ENCODE assay signal across 1 cellular context in the genomic region with DNA sequence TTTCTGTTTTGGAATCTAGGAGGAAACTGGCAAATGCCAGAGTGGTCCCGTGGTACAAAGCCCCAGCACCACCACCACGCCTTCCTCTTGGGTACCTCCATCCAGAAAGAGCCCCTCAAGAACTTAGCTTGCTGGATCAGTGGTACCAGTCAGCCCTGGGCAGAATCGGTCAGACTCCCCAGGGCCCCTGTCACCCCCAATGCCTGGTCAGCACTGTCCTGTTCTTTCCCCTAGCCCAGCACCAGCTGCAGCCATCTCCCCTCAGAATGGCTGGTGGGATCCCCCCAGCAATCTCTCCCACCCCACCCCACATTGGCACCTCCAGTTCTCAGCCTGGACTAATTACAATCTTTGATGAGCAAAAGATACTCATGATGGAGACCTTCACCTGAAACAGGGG.
TF ChIP-seq lines count a peak whose summit lies in the region.

No MANE protein-coding gene starts in this region.

TF ChIP-seq in H1, 55 proteins besides CTCF, POLR2A, EP300 and RAD21 (continued from another document):
- TF ChIP-seq, protein P1, sequence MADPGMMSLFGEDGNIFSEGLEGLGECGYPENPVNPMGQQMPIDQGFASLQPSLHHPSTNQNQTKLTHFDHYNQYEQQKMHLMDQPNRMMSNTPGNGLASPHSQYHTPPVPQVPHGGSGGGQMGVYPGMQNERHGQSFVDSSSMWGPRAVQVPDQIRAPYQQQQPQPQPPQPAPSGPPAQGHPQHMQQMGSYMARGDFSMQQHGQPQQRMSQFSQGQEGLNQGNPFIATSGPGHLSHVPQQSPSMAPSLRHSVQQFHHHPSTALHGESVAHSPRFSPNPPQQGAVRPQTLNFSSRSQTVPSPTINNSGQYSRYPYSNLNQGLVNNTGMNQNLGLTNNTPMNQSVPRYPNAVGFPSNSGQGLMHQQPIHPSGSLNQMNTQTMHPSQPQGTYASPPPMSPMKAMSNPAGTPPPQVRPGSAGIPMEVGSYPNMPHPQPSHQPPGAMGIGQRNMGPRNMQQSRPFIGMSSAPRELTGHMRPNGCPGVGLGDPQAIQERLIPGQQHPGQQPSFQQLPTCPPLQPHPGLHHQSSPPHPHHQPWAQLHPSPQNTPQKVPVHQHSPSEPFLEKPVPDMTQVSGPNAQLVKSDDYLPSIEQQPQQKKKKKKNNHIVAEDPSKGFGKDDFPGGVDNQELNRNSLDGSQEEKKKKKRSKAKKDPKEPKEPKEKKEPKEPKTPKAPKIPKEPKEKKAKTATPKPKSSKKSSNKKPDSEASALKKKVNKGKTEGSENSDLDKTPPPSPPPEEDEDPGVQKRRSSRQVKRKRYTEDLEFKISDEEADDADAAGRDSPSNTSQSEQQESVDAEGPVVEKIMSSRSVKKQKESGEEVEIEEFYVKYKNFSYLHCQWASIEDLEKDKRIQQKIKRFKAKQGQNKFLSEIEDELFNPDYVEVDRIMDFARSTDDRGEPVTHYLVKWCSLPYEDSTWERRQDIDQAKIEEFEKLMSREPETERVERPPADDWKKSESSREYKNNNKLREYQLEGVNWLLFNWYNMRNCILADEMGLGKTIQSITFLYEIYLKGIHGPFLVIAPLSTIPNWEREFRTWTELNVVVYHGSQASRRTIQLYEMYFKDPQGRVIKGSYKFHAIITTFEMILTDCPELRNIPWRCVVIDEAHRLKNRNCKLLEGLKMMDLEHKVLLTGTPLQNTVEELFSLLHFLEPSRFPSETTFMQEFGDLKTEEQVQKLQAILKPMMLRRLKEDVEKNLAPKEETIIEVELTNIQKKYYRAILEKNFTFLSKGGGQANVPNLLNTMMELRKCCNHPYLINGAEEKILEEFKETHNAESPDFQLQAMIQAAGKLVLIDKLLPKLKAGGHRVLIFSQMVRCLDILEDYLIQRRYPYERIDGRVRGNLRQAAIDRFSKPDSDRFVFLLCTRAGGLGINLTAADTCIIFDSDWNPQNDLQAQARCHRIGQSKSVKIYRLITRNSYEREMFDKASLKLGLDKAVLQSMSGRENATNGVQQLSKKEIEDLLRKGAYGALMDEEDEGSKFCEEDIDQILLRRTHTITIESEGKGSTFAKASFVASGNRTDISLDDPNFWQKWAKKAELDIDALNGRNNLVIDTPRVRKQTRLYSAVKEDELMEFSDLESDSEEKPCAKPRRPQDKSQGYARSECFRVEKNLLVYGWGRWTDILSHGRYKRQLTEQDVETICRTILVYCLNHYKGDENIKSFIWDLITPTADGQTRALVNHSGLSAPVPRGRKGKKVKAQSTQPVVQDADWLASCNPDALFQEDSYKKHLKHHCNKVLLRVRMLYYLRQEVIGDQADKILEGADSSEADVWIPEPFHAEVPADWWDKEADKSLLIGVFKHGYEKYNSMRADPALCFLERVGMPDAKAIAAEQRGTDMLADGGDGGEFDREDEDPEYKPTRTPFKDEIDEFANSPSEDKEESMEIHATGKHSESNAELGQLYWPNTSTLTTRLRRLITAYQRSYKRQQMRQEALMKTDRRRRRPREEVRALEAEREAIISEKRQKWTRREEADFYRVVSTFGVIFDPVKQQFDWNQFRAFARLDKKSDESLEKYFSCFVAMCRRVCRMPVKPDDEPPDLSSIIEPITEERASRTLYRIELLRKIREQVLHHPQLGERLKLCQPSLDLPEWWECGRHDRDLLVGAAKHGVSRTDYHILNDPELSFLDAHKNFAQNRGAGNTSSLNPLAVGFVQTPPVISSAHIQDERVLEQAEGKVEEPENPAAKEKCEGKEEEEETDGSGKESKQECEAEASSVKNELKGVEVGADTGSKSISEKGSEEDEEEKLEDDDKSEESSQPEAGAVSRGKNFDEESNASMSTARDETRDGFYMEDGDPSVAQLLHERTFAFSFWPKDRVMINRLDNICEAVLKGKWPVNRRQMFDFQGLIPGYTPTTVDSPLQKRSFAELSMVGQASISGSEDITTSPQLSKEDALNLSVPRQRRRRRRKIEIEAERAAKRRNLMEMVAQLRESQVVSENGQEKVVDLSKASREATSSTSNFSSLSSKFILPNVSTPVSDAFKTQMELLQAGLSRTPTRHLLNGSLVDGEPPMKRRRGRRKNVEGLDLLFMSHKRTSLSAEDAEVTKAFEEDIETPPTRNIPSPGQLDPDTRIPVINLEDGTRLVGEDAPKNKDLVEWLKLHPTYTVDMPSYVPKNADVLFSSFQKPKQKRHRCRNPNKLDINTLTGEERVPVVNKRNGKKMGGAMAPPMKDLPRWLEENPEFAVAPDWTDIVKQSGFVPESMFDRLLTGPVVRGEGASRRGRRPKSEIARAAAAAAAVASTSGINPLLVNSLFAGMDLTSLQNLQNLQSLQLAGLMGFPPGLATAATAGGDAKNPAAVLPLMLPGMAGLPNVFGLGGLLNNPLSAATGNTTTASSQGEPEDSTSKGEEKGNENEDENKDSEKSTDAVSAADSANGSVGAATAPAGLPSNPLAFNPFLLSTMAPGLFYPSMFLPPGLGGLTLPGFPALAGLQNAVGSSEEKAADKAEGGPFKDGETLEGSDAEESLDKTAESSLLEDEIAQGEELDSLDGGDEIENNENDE (IDR thresholded peaks at IDR 0.05; ENCODE audit: insufficient replicate concordance, low read length): no peak
- TF ChIP-seq CHD1 (IDR thresholded peaks at IDR 0.05; ENCODE audit: low read depth, low read length) (no peak), PHF8 (conservative IDR thresholded peaks at IDR 0.05; ENCODE audit: low read depth, low read length) (no peak), CTBP2 (IDR thresholded peaks at IDR 0.05; ENCODE audit: borderline replicate concordance, insufficient read depth, insufficient read length, low read length) (no peak), YY1 (IDR thresholded peaks at IDR 0.05; ENCODE audit: low read depth, low read length) (no peak), RXRA (IDR thresholded peaks at IDR 0.05; ENCODE audit: insufficient read depth, low read depth, low read length) (no peak), SAP30 (IDR thresholded peaks at IDR 0.05; ENCODE audit: insufficient read depth, insufficient replicate concordance, low read length) (no peak)
